Comparison of ENCODE assay signal across 20 cellular contexts in genomic region chr17:48905987-48906515, GRCh38.
"Had no signal": no experiment of that assay in that cellular context is flagged by ENCODE, and none has a peak within 500 bp of the region (broad histone marks: within the 10 kb centered on the region; RNA-seq: fewer than 3 reads in every experiment).

No MANE protein-coding gene starts in this region.

- H3K9me3 ChIP-seq: esophagus muscularis mucosa, mucosa of descending colon, neutrophil, pancreas, stomach, upper lobe of right lung had no signal

- ATAC-seq: activated CD8-positive, alpha-beta memory T cell treated with anti-CD3 and anti-CD28 coated beads, Interleukin-2, amount 10 ng/mL, durations not matched to agents 7 days and 5 days; left ventricle myocardium superior; mucosa of descending colon; pancreas; sciatic nerve; stimulated activated effector memory CD8-positive, alpha-beta T cell treated with anti-CD3 and anti-CD28 coated beads, Interleukin-12 subunit alpha, Interleukin-12 subunit beta, amount 100 ng/mL, for 72 hours; upper lobe of right lung had no signal

- H3K4me3 Mint-ChIP-seq: activated CD8-positive, alpha-beta memory T cell treated with anti-CD3 and anti-CD28 coated beads, Interleukin-2, amount 10 ng/mL, durations not matched to agents 7 days and 5 days; memory B cell had no signal

- H3K36me3 ChIP-seq: pancreas had no signal

- H3K36me3 Mint-ChIP-seq: immature natural killer cell, memory B cell, naive B cell had no signal

- H3K27me3 Mint-ChIP-seq: activated CD8-positive, alpha-beta memory T cell treated with anti-CD3 and anti-CD28 coated beads, Interleukin-2, amount 10 ng/mL, durations not matched to agents 7 days and 5 days; memory B cell; naive B cell had no signal

- H3K27ac Mint-ChIP-seq: activated naive CD4-positive, alpha-beta T cell treated with anti-CD3 and anti-CD28 coated beads for 36 hours; stimulated activated effector memory CD8-positive, alpha-beta T cell treated with anti-CD3 and anti-CD28 coated beads, Interleukin-12 subunit alpha, Interleukin-12 subunit beta, amount 100 ng/mL, for 72 hours had no signal

- H3K27me3 ChIP-seq: esophagus muscularis mucosa, neutrophil, pancreas, stomach, upper lobe of right lung had no signal

- H3K27ac ChIP-seq: esophagus muscularis mucosa, neutrophil, pancreas, stomach, upper lobe of right lung had no signal

- DNase-seq: activated CD4-positive, alpha-beta T cell treated with anti-CD3 and anti-CD28 coated beads, Interleukin-2, amount 50 U/mL, for 48 hours; activated CD8-positive, alpha-beta memory T cell treated with anti-CD3 and anti-CD28 coated beads, Interleukin-2, amount 10 ng/mL, durations not matched to agents 7 days and 5 days; activated naive CD4-positive, alpha-beta T cell treated with anti-CD3 and anti-CD28 coated beads for 36 hours; dermis blood vessel endothelial cell; effector memory CD4-positive, alpha-beta T cell; immature natural killer cell; left ventricle myocardium superior; mucosa of descending colon; naive B cell; pancreas; stimulated activated CD4-positive, alpha-beta T cell treated with anti-CD3 and anti-CD28 coated beads, Interleukin-4, amount 100 ng/mL, for 24 hours; stomach; T-helper 1 cell; T1000; upper lobe of right lung had no signal

- H3K9me3 Mint-ChIP-seq: activated naive CD4-positive, alpha-beta T cell treated with anti-CD3 and anti-CD28 coated beads for 36 hours; immature natural killer cell; memory B cell; naive B cell; stimulated activated effector memory CD8-positive, alpha-beta T cell treated with anti-CD3 and anti-CD28 coated beads, Interleukin-12 subunit alpha, Interleukin-12 subunit beta, amount 100 ng/mL, for 72 hours had no signal

- H3K4me3 ChIP-seq: esophagus muscularis mucosa, mucosa of descending colon, pancreas, stomach, upper lobe of right lung had no signal
